ENCODE assay signal across 17 cellular contexts in genomic region chr2:126722546-126722945, GRCh38.
DNase-seq lines count a peak whose midpoint lies in the region; ATAC-seq and TF ChIP-seq lines count a peak whose summit lies in the region.
"Had no signal": no experiment of that assay in that cellular context is flagged by ENCODE, and none has a peak within 500 bp of the region (broad histone marks: within the 10 kb centered on the region; RNA-seq: fewer than 3 reads in every experiment).

No MANE protein-coding gene starts in this region.

- no peak overlapping the region for H3K4me3 ChIP-seq in BLaER1 treated with 17β-estradiol and CSF1 and Interleukin-3, amounts not matched to agents 10 nM and 100 nM
- H3K4me3 ChIP-seq in vagina, result no peak overlapping the region
- H3K4me3 ChIP-seq: GM12878, K562 had no signal

- ATAC-seq in HG03025 (IDR thresholded peaks at IDR 0.05; ENCODE audit: low FRiP score, unreplicated experiment), result no peak
- ATAC-seq: CD8-positive, alpha-beta T cell; GM12878; K562 had no signal

- H3K4me1 Mint-ChIP-seq in neural crest cell, result peaks cover 15% of the 10 kb centered on the region
- H3K4me1 Mint-ChIP-seq: H9 had no signal

- H3K27ac Mint-ChIP-seq in neural crest cell (ENCODE audit: unreplicated experiment), result peak overlapping the region; percentile 93
- H3K27ac Mint-ChIP-seq: CD8-positive, alpha-beta T cell had no signal

- DNase-seq in iPS-NIHi7 (ENCODE audit: extremely low spot score) (peak; percentile 4), neural crest cell (ENCODE audit: low read depth, low spot score) (no peak), vagina (ENCODE audit: extremely low spot score in 2 of 2) (no peak), HT-29 (ENCODE audit: low spot score) (no peak), SKM-1 (lab: John Stamatoyannopoulos, UW; ENCODE audit: unreplicated experiment) (no peak)
- DNase-seq: ACHN, Calu3, DND-41, EL, H9, IMR-90 had no signal

- H3K36me3 ChIP-seq in BLaER1 treated with 17β-estradiol and CSF1 and Interleukin-3, amounts not matched to agents 10 nM and 100 nM, result no peaks in the 10 kb centered on the region
- no peaks in the 10 kb centered on the region for H3K36me3 ChIP-seq in vagina

- H3K4me3 Mint-ChIP-seq in neural crest cell, result no peak overlapping the region
- H3K4me3 Mint-ChIP-seq: CD8-positive, alpha-beta T cell; H9 had no signal

- no peak for TF ChIP-seq POLR2A in vagina (IDR thresholded peaks at IDR 0.05)

- H3K36me3 Mint-ChIP-seq in neural crest cell (ENCODE audit: low read depth), result peaks cover 4% of the 10 kb centered on the region

- H3K4me1 ChIP-seq in BLaER1 treated with 17β-estradiol and CSF1 and Interleukin-3, amounts not matched to agents 10 nM and 100 nM, result peaks cover 23 to 34% (median 29%) of the 10 kb centered on the region in 10 experiments
- peaks cover 12% of the 10 kb centered on the region for H3K4me1 ChIP-seq in vagina

- TF ChIP-seq CTCF in neural crest cell (conservative IDR thresholded peaks at IDR 0.05), result no peak
- no peak for TF ChIP-seq CTCF in vagina (IDR thresholded peaks at IDR 0.05)

- no peaks in the 10 kb centered on the region for H3K27me3 ChIP-seq in BLaER1 treated with 17β-estradiol and CSF1 and Interleukin-3, amounts not matched to agents 10 nM and 100 nM
- H3K27me3 ChIP-seq in vagina, result no peaks in the 10 kb centered on the region

- H3K4me2 ChIP-seq in BLaER1 treated with 17β-estradiol and CSF1 and Interleukin-3, amounts not matched to agents 10 nM and 100 nM, result peak overlapping the region in 7 of 11 experiments; percentile 3 to 49 (median 37); a peak in 12 of 22 replicates

- no peaks in the 10 kb centered on the region for H3K27me3 Mint-ChIP-seq in neural crest cell (ENCODE audit: low read depth)

- intact Hi-C loops in vagina (cut with DNase I), result no loop called here

- no peaks in the 10 kb centered on the region for H4K20me1 ChIP-seq in BLaER1 treated with 17β-estradiol and CSF1 and Interleukin-3, amounts not matched to agents 10 nM and 100 nM

- no peak overlapping the region for H3K9ac ChIP-seq in BLaER1 treated with 17β-estradiol and CSF1 and Interleukin-3, amounts not matched to agents 10 nM and 100 nM

- H3K9me3 ChIP-seq in BLaER1 treated with 17β-estradiol and CSF1 and Interleukin-3, amounts not matched to agents 10 nM and 100 nM (replicated peaks in 1 of 11), result peaks cover 14 to 23% (median 18%) of the 10 kb centered on the region in 11 experiments
- no peaks in the 10 kb centered on the region for H3K9me3 ChIP-seq in vagina

- H3K27ac ChIP-seq in BLaER1 treated with 17β-estradiol and CSF1 and Interleukin-3, amounts not matched to agents 10 nM and 100 nM, result no peak overlapping the region
- peak overlapping the region; percentile 12 for H3K27ac ChIP-seq in vagina
- H3K27ac ChIP-seq: HL-60 had no signal

- peaks cover 5% of the 10 kb centered on the region for H3K9me3 Mint-ChIP-seq in neural crest cell
